9 cellular contexts compared by ENCODE assay signal in the genomic region with DNA sequence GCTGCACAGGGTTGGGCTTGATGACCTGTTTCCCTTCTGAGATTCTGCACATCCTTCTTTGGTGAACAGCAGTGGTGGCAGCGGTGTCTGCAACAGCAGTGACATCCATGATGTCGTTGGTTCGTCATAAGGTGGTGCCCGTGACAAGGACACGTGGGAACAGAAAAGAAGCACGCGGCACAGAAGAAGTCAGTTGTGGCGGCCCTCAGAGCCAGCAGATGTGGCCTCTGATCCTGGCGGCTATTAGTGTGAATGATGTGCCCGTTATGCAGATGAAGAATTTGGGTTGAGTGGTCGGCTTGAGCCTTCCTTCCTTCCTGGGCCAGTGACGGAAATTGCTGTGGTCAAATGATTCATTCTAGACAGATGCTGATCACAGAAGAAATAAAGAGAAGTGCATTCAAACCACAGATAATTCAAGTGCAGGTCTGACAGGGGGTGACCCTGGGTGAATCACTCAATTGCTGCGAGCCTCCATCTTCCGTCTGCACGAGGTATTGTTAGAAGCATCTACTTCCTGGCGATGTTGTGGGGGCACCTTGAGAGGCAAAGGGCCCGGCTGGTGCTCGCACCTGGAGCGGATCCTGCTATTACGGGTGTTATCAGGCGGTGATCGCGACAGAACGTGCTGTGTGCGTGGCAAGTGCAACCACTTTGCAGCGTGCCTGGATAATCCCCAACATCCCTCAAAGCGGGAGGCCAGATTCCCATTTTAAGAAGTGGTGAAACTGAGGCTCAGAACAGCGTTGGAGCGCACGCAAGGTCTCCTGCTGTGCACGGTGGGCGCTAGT.
DNase-seq lines count a peak whose midpoint lies in the region; ATAC-seq and TF ChIP-seq lines count a peak whose summit lies in the region.
"Had no signal": no experiment of that assay in that cellular context is flagged by ENCODE, and none has a peak within 500 bp of the region (broad histone marks: within the 10 kb centered on the region; RNA-seq: fewer than 3 reads in every experiment).

No MANE protein-coding gene starts in this region.

- H3K36me3 Mint-ChIP-seq in T-helper 2 cell treated with Interferon-gamma antibody and Interleukin-4, amounts not matched to agents 5 μg/mL and 100 μg/mL, for 36 hours (ENCODE audit: low read depth): no peaks in the 10 kb centered on the region

- no peak overlapping the region for H2AFZ ChIP-seq in GM23248
- no peak overlapping the region for H2AFZ ChIP-seq in hepatocyte

- peak; percentile 84 for DNase-seq in GM23248
- DNase-seq in T-helper 2 cell treated with Interferon-gamma antibody and Interleukin-4, amounts not matched to agents 5 μg/mL and 100 μg/mL, for 36 hours (ENCODE audit: low spot score): peak; percentile 75
- DNase-seq in astrocyte of the cerebellum (ENCODE audit: low read depth): peak; percentile 69
- peak; percentile 57 for DNase-seq in posterior vena cava (ENCODE audit: low spot score)
- no peak for DNase-seq in NCI-H1436 (lab: John Stamatoyannopoulos, UW)
- DNase-seq in hepatocyte (ENCODE audit: low spot score): no peak
- no peak for DNase-seq in midbrain (lab: John Stamatoyannopoulos, UW)

- H3K9me3 Mint-ChIP-seq in T-helper 2 cell treated with Interferon-gamma antibody and Interleukin-4, amounts not matched to agents 5 μg/mL and 100 μg/mL, for 36 hours: peaks cover 5% of the 10 kb centered on the region

- H3K9ac ChIP-seq in GM23248: no peak overlapping the region

- H3K27me3 ChIP-seq in GM23248 (replicated peaks; ENCODE audit: insufficient read depth) (no peaks in the 10 kb centered on the region), hepatocyte (no peaks in the 10 kb centered on the region)

- intact Hi-C loops in posterior vena cava (cut with DNase I): no loop called here

- no peak for ATAC-seq in HG02678 (IDR thresholded peaks at IDR 0.05; ENCODE audit: unreplicated experiment)

- H3K4me3 ChIP-seq in GM23248: no peak overlapping the region
- H3K4me3 ChIP-seq in astrocyte of the cerebellum (ENCODE audit: low read depth, low read length): no peak overlapping the region
- no peak overlapping the region for H3K4me3 ChIP-seq in hepatocyte

- H3K9me3 ChIP-seq in GM23248 (ENCODE audit: low read depth) (no peaks in the 10 kb centered on the region), hepatocyte (ENCODE audit: low read depth) (no peaks in the 10 kb centered on the region)

- peaks cover 4% of the 10 kb centered on the region; the same call in 1 of the 2 replicates for H3F3A ChIP-seq in GM23248 (ENCODE audit: insufficient read depth)

- peaks cover 34% of the 10 kb centered on the region for H3K4me1 Mint-ChIP-seq in T-helper 2 cell treated with Interferon-gamma antibody and Interleukin-4, amounts not matched to agents 5 μg/mL and 100 μg/mL, for 36 hours (ENCODE audit: low read depth)

- H3K27ac ChIP-seq in GM23248 (peak overlapping the region; percentile 37), hepatocyte (no peak overlapping the region)

- TF ChIP-seq CTCF in astrocyte of the cerebellum (IDR thresholded peaks at IDR 0.05; ENCODE audit: low read depth, low read length, missing control alignments) (no peak), hepatocyte (IDR thresholded peaks at IDR 0.05; ENCODE audit: poor library complexity) (no peak)

- H3K4me2 ChIP-seq in GM23248 (ENCODE audit: unreplicated experiment) (no peak overlapping the region), hepatocyte (no peak overlapping the region)

- H3K4me3 Mint-ChIP-seq in T-helper 2 cell treated with Interferon-gamma antibody and Interleukin-4, amounts not matched to agents 5 μg/mL and 100 μg/mL, for 36 hours: peak overlapping the region; percentile 43
- H3K4me3 Mint-ChIP-seq: neural crest cell had no signal

- no peaks in the 10 kb centered on the region for H3K27me3 Mint-ChIP-seq in T-helper 2 cell treated with Interferon-gamma antibody and Interleukin-4, amounts not matched to agents 5 μg/mL and 100 μg/mL, for 36 hours (ENCODE audit: low read depth)

- in situ Hi-C loops in GM23248 (cut with MboI) (no loop called here), astrocyte of the cerebellum (cut with HindIII; ENCODE audit: low sequenced_read_pairs) (no loop called here)

- peaks cover 20% of the 10 kb centered on the region for H3K4me1 ChIP-seq in GM23248 (ENCODE audit: insufficient read depth)
- peaks cover 8% of the 10 kb centered on the region for H3K4me1 ChIP-seq in hepatocyte (ENCODE audit: insufficient read depth)

- H3K27ac Mint-ChIP-seq in T-helper 2 cell treated with Interferon-gamma antibody and Interleukin-4, amounts not matched to agents 5 μg/mL and 100 μg/mL, for 36 hours: peak overlapping the region; percentile 91

- WGBS in GM23248 (ENCODE audit: low coverage in 1 of 2, low lambda C conversion rate in 2 of 2, missing lambda C conversion rate in 2 of 2), 2 experiments: 65 to 70% methylated on average over 32 of the region's 32 CpGs
- WGBS in hepatocyte (ENCODE audit: low lambda C conversion rate, missing lambda C conversion rate): 87% methylated on average over 32 of the region's 32 CpGs

- H4K20me1 ChIP-seq in GM23248 (ENCODE audit: insufficient read depth): no peaks in the 10 kb centered on the region
- no peaks in the 10 kb centered on the region for H4K20me1 ChIP-seq in hepatocyte (ENCODE audit: insufficient read depth, poor library complexity, severe bottlenecking)

- H3K9me2 ChIP-seq in GM23248 (ENCODE audit: insufficient read depth) (no peaks in the 10 kb centered on the region), hepatocyte (replicated peaks; ENCODE audit: insufficient read depth) (no peaks in the 10 kb centered on the region)

- H3K36me3 ChIP-seq in GM23248 (ENCODE audit: low read depth) (no peaks in the 10 kb centered on the region), hepatocyte (replicated peaks; ENCODE audit: insufficient read depth, low read depth) (no peaks in the 10 kb centered on the region)

- H3K79me2 ChIP-seq in GM23248 (ENCODE audit: insufficient read depth) (no peaks in the 10 kb centered on the region), hepatocyte (no peaks in the 10 kb centered on the region)

Comparison
In these comparisons a context has a peak if more than half of its experiments do, and no peak if none do; other contexts are left out.
1. DNase-seq: peak in GM23248 (single experiment), T-helper 2 cell treated with Interferon-gamma antibody and Interleukin-4, amounts not matched to agents 5 μg/mL and 100 μg/mL, for 36 hours (single experiment), astrocyte of the cerebellum (single experiment) and posterior vena cava (single experiment); none in NCI-H1436 (single experiment), hepatocyte (single experiment) and midbrain (single experiment).